11 cellular contexts compared by ENCODE assay signal in genomic region chr14:103422981-103423600, GRCh38. TPM values are rescaled to one million over a fixed set of nuclear protein-coding genes. Genes with fewer than 3 reads are reported as not detected.
DNase-seq lines count a peak whose midpoint lies in the region; ATAC-seq and TF ChIP-seq lines count a peak whose summit lies in the region.
"Had no signal": no experiment of that assay in that cellular context is flagged by ENCODE, and none has a peak within 500 bp of the region (broad histone marks: within the 10 kb centered on the region; RNA-seq: fewer than 3 reads in every experiment).

No MANE protein-coding gene starts in this region.

- ATAC-seq in natural killer cell treated with Interleukin-12 subunit alpha and Interleukin-12 subunit beta and Interleukin-15 and Interleukin-18, amount 100 ng/mL, for 72 hours: peak; percentile 60 to 74
- ATAC-seq in HG03521 (IDR thresholded peaks at IDR 0.05; ENCODE audit: unreplicated experiment): no peak
- no peak for ATAC-seq in left colon
- no peak for ATAC-seq in GM18873 (IDR thresholded peaks at IDR 0.05; ENCODE audit: low FRiP score, unreplicated experiment)

- no peaks in the 10 kb centered on the region for H3K9me3 Mint-ChIP-seq in natural killer cell treated with Interleukin-12 subunit alpha and Interleukin-12 subunit beta and Interleukin-15 and Interleukin-18, amount 100 ng/mL, for 72 hours

- DNase-seq in AG10803 (ENCODE audit: low read depth) (peak; percentile 66), M059J (ENCODE audit: low read depth) (peak; percentile 81), coronary artery (ENCODE audit: low spot score) (no peak), T-helper 2 cell (no peak), left colon (no peak)
- DNase-seq in natural killer cell treated with Interleukin-12 subunit alpha and Interleukin-12 subunit beta and Interleukin-15 and Interleukin-18, amount 100 ng/mL, for 72 hours (ENCODE audit: low spot score): no peak
- DNase-seq: glutamatergic neuron, NCI-H748 treated with DMSO at 0.1 percent for 48 hours, small intestine had no signal

- intact Hi-C loops in left colon (cut with DNase I, micrococcal nuclease): no loop called here

- no peaks in the 10 kb centered on the region for H3K27me3 Mint-ChIP-seq in natural killer cell treated with Interleukin-12 subunit alpha and Interleukin-12 subunit beta and Interleukin-15 and Interleukin-18, amount 100 ng/mL, for 72 hours

- H3K4me1 Mint-ChIP-seq in natural killer cell treated with Interleukin-12 subunit alpha and Interleukin-12 subunit beta and Interleukin-15 and Interleukin-18, amount 100 ng/mL, for 72 hours (ENCODE audit: low read depth in 2 of 2): peaks cover 50 to 53% of the 10 kb centered on the region in 2 donors

- peak overlapping the region; percentile 39 for H3K4me3 Mint-ChIP-seq in natural killer cell treated with Interleukin-12 subunit alpha and Interleukin-12 subunit beta and Interleukin-15 and Interleukin-18, amount 100 ng/mL, for 72 hours

- H3K4me3 ChIP-seq in AG10803 (ENCODE audit: low read length): no peak overlapping the region
- no peak overlapping the region for H3K4me3 ChIP-seq in coronary artery

- H3K27ac Mint-ChIP-seq in natural killer cell treated with Interleukin-12 subunit alpha and Interleukin-12 subunit beta and Interleukin-15 and Interleukin-18, amount 100 ng/mL, for 72 hours: peak overlapping the region; percentile 15 to 64

- H3K36me3 Mint-ChIP-seq in natural killer cell treated with Interleukin-12 subunit alpha and Interleukin-12 subunit beta and Interleukin-15 and Interleukin-18, amount 100 ng/mL, for 72 hours: no peaks in the 10 kb centered on the region

- peak overlapping the region; percentile 14 to 56 for H3K27ac ChIP-seq in coronary artery

- TF ChIP-seq CTCF in AG10803 (conservative IDR thresholded peaks at IDR 0.05; ENCODE audit: low read length) (no peak), coronary artery (IDR thresholded peaks at IDR 0.05) (no peak)

RNA-seq across cellular contexts. Expression of gene MARK3, which starts 37.9 kb away (rescaled TPM):
- total RNA-seq in M059J (2014; rRNA removed; shearing (Covaris generic)): 27.2 and 40.0 TPM in 2 replicates
- 100 to 1,000 TPM; 101 to 165 TPM for total RNA-seq in natural killer cell treated with Interleukin-12 subunit alpha and Interleukin-12 subunit beta and Interleukin-15 and Interleukin-18, amount 100 ng/mL, for 72 hours
- 10 to 100 TPM; 55.6 to 68.4 TPM for total RNA-seq in left colon

Comparison
In these comparisons a context has a peak if more than half of its experiments do, and no peak if none do; other contexts are left out.
1. DNase-seq: peak in AG10803 (single experiment) and M059J (single experiment); none in coronary artery (single experiment), natural killer cell treated with Interleukin-12 subunit alpha and Interleukin-12 subunit beta and Interleukin-15 and Interleukin-18, amount 100 ng/mL, for 72 hours (single experiment), T-helper 2 cell (0 of 5) and left colon (0 of 2).
2. ATAC-seq: peak in natural killer cell treated with Interleukin-12 subunit alpha and Interleukin-12 subunit beta and Interleukin-15 and Interleukin-18, amount 100 ng/mL, for 72 hours (2 of 2); none in HG03521 (single experiment), left colon (single experiment) and GM18873 (single experiment).